Comparison of ENCODE assay signal across 12 cellular contexts in the genomic region with DNA sequence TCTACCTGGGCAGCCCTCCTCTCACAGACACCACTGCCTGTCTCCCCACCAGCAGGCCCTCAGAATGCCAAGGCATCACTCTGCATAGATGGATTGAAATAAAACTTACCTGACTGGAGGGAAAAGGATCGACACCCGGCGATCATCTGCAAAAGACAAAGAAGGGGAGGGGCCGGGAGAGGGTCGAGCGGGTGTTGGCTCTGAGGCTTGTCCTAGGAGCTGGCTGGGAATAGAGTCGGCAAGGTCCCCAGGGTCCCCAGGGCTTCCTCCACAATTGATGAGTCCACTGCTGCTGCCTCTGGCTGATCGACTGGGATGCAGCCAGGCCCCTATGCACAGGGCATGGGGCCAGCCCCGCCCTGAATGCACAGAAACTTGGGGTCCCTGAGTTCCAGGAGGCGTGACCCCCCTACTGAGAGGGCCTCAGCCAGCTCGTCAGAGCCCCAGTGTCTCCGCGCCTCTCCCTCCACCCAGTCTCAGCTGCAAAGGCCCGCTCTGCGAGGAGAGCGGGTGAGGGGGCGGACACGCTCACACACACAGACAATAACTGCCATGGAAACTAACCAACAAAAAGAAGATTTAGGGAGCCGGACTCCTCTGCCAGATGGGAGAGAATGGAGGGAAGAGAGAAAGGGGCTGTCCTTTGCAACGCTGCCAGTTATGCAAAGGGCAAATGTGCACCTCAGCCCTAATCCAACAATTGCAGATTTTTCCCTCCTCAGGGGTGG. TPM values are rescaled to one million over a fixed set of nuclear protein-coding genes. Genes with fewer than 3 reads are reported as not detected.
DNase-seq lines count a peak whose midpoint lies in the region; ATAC-seq, FAIRE-seq and TF ChIP-seq lines count a peak whose summit lies in the region.
"Had no signal": no experiment of that assay in that cellular context is flagged by ENCODE, and none has a peak within 500 bp of the region (broad histone marks: within the 10 kb centered on the region; RNA-seq: fewer than 3 reads in every experiment).

A gene with protein sequence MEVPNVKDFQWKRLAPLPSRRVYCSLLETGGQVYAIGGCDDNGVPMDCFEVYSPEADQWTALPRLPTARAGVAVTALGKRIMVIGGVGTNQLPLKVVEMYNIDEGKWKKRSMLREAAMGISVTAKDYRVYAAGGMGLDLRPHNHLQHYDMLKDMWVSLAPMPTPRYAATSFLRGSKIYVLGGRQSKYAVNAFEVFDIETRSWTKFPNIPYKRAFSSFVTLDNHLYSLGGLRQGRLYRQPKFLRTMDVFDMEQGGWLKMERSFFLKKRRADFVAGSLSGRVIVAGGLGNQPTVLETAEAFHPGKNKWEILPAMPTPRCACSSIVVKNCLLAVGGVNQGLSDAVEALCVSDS (minus strand): TSS at position 499 of the 728 bp plus-strand sequence. CDS start 13,318 bp downstream, outside the sequence.

- BruUV-seq in GM12878 (replicated peaks; lab: Mats Ljungman, UMichigan) = no TSS peak

- ATAC-seq in Right ventricle myocardium inferior (peak; percentile 29), GM12878 (no peak; the same call in 2 of the 3 replicates), aorta (ENCODE audit: low FRiP score) (peak; percentile 6)
- ATAC-seq: upper lobe of right lung had no signal

- H3K9me3 ChIP-seq in right atrium auricular region (no peaks in the 10 kb centered on the region), GM12878 (replicated peaks; ENCODE audit: control insufficient read depth, insufficient read depth, low read length) (no peaks in the 10 kb centered on the region), aorta (ENCODE audit: control insufficient read depth, low read length) (peaks cover 1% of the 10 kb centered on the region)
- H3K9me3 ChIP-seq: upper lobe of right lung had no signal

- in situ Hi-C loops in GM12878 (cut with MboI) = no loop called here

- POLR2A ChIA-PET in GM12878 (lab: Charles Lee) = no interaction called here

- H3K4me1 Mint-ChIP-seq in nephron progenitor cell = peaks cover 80% of the 10 kb centered on the region

- H3K27me3 ChIP-seq in right atrium auricular region (no peaks in the 10 kb centered on the region), GM12878 (replicated peaks in 1 of 2; ENCODE audit: control insufficient read depth in 2 of 2, insufficient read depth in 2 of 2, low read length in 1 of 2) (peaks cover 0 to 4% of the 10 kb centered on the region in 2 experiments; a peak in 2 of 4 replicates), aorta (ENCODE audit: control insufficient read depth in 1 of 2, insufficient read depth in 2 of 2, low read length in 1 of 2) (no peaks in the 10 kb centered on the region)
- H3K27me3 ChIP-seq: hepatocyte had no signal

- H3K4me2 ChIP-seq in GM12878 (ENCODE audit: control insufficient read depth, insufficient read depth) = no peak within 1 kb of the TSS
- H3K4me2 ChIP-seq: hepatocyte had no signal

- peak within 1 kb of the TSS; percentile 55 for H3K4me3 Mint-ChIP-seq in nephron progenitor cell
- H3K4me3 Mint-ChIP-seq: mesothelial cell of epicardium had no signal

- no peak for TF ChIP-seq CTCF in right atrium auricular region (IDR thresholded peaks at IDR 0.05)
- no peak for TF ChIP-seq CTCF in GM12878 (IDR thresholded peaks at IDR 0.05 in 2 of 3, conservative IDR thresholded peaks at IDR 0.05 in 1 of 3; ENCODE audit: control insufficient read depth in 2 of 3, extremely low read depth in 1 of 3, insufficient read depth in 1 of 3, low read depth in 3 of 3, low read length in 3 of 3)
- TF ChIP-seq CTCF in nephron progenitor cell (IDR thresholded peaks at IDR 0.05) = no peak

- TF ChIP-seq POLR2A in GM12878 (IDR thresholded peaks at IDR 0.05; ENCODE audit: low read depth, low read length) (no peak), erythroblast (IDR thresholded peaks at IDR 0.05; ENCODE audit: low read length) (no peak)

- no peak for TF ChIP-seq RAD21 in GM12878 (IDR thresholded peaks at IDR 0.05; ENCODE audit: insufficient read depth, low read depth, low read length)

- H3K27ac ChIP-seq in right atrium auricular region (no peak within 1 kb of the TSS), GM12878 (ENCODE audit: control insufficient read depth, insufficient read depth) (no peak within 1 kb of the TSS), aorta (ENCODE audit: low read depth in 1 of 2, low read length in 2 of 2) (no peak within 1 kb of the TSS)
- H3K27ac ChIP-seq: hepatocyte, upper lobe of right lung had no signal

- 32% methylated on average over 19 of the region's 20 CpGs for WGBS in GM12878 (ENCODE audit: insufficient coverage, insufficient replicate concordance, low lambda C conversion rate, missing lambda C conversion rate)
- WGBS in aorta, 2 donors = 83 to 87% methylated on average over 20 of the region's 20 CpGs

- no peaks in the 10 kb centered on the region for H3K36me3 ChIP-seq in right atrium auricular region
- no peaks in the 10 kb centered on the region for H3K36me3 ChIP-seq in GM12878 (ENCODE audit: control insufficient read depth in 2 of 2, insufficient read depth in 2 of 2, low read length in 1 of 2)
- H3K36me3 ChIP-seq in aorta (ENCODE audit: control insufficient read depth in 1 of 2, insufficient read depth in 2 of 2, low read length in 1 of 2) = no peaks in the 10 kb centered on the region
- H3K36me3 ChIP-seq: upper lobe of right lung had no signal

- H3K9me3 Mint-ChIP-seq in nephron progenitor cell = no peaks in the 10 kb centered on the region
- H3K9me3 Mint-ChIP-seq: mesothelial cell of epicardium had no signal

- H3K36me3 Mint-ChIP-seq in nephron progenitor cell (ENCODE audit: low read depth) = no peaks in the 10 kb centered on the region
- H3K36me3 Mint-ChIP-seq: mesothelial cell of epicardium had no signal

- SMC1A ChIA-PET in GM12878 (lab: Charles Lee; ENCODE audit: uncharacterized antibody, unreplicated experiment) = interaction anchor here (0.7 to 5.6 kb wide), 4 partner anchors 10 to 168 kb away, joined by 3 to 107 read pairs (median 4); no protein-coding TSS in a partner anchor

- H3K79me2 ChIP-seq in GM12878 (ENCODE audit: control insufficient read depth, insufficient read depth, low read length) = no peaks in the 10 kb centered on the region
- H3K79me2 ChIP-seq: hepatocyte had no signal

- intact Hi-C loops in Right ventricle myocardium inferior (cut with DNase I) = no loop called here
- intact Hi-C loops in GM12878 (cut with micrococcal nuclease; ENCODE audit: unreplicated experiment) = no loop called here
- intact Hi-C loops in aorta (cut with DNase I) = no loop called here

- TF ChIP-seq EP300 in GM12878 (IDR thresholded peaks at IDR 0.05; ENCODE audit: borderline replicate concordance in 1 of 2, control insufficient read depth in 1 of 2, low read depth in 2 of 2, low read length in 2 of 2) = no peak

- H4K20me1 ChIP-seq in GM12878 (ENCODE audit: control insufficient read depth, insufficient read depth) = no peaks in the 10 kb centered on the region; the same call in 1 of the 2 replicates

- CTCF ChIA-PET in GM12878 (lab: Yijun Ruan, JAX) = interaction anchor here (0.8 to 5.8 kb wide), 9 partner anchors 18 to 167 kb away, joined by 3 to 74 read pairs (median 3); no protein-coding TSS in a partner anchor

- H3K27ac Mint-ChIP-seq in nephron progenitor cell = peak within 1 kb of the TSS; percentile 49
- H3K27ac Mint-ChIP-seq: mesothelial cell of epicardium had no signal

- peaks cover 0 to 7% of the 10 kb centered on the region in 2 donors for H3K4me1 ChIP-seq in right atrium auricular region
- H3K4me1 ChIP-seq in GM12878 (ENCODE audit: control insufficient read depth, insufficient read depth, low read length) = no peaks in the 10 kb centered on the region
- no peaks in the 10 kb centered on the region for H3K4me1 ChIP-seq in aorta (ENCODE audit: control insufficient read depth in 1 of 2, insufficient read depth in 2 of 2, low read length in 2 of 2)
- H3K4me1 ChIP-seq: upper lobe of right lung had no signal

- H3K9ac ChIP-seq in GM12878 (ENCODE audit: control insufficient read depth, insufficient read depth, low read length) = no peak within 1 kb of the TSS

- H3K27me3 Mint-ChIP-seq in nephron progenitor cell (ENCODE audit: low read depth, poor library complexity) = no peaks in the 10 kb centered on the region

- H2AFZ ChIP-seq in GM12878 (ENCODE audit: control insufficient read depth, low read depth, low read length) = no peak within 1 kb of the TSS
- H2AFZ ChIP-seq: hepatocyte had no signal

- FAIRE-seq in GM12878 (lab: Jason Lieb, UNC) = no peak
- FAIRE-seq: G401.6 had no signal

- DNase-seq in Right ventricle myocardium inferior (ENCODE audit: missing footprints) (no peak), right atrium auricular region (ENCODE audit: low spot score) (no peak), GM12878 (ENCODE audit: low read depth, low spot score) (no peak), nephron progenitor cell (peak; percentile 37), aorta (no peak), dedifferentiated amniotic fluid mesenchymal stem cell (ENCODE audit: extremely low spot score) (no peak), 8988T (no peak), erythroblast (lab: John Stamatoyannopoulos, UW) (no peak)
- DNase-seq: upper lobe of right lung had no signal

- RAD21 ChIA-PET in GM12878 (lab: Charles Lee; ENCODE audit: unreplicated experiment) = interaction anchor here (0.9 to 2.0 kb wide), 5 partner anchors 21 to 168 kb away, joined by 3 to 15 read pairs (median 3); no protein-coding TSS in a partner anchor

- H3K4me3 ChIP-seq in right atrium auricular region (peak within 1 kb of the TSS in 1 of 2 donors; percentile 4), GM12878 (no peak within 1 kb of the TSS), aorta (ENCODE audit: low read length in 2 of 2) (no peak within 1 kb of the TSS)
- H3K4me3 ChIP-seq: hepatocyte, upper lobe of right lung had no signal

TF ChIP-seq in GM12878, 131 proteins besides CTCF, POLR2A, EP300 and RAD21 (continues in another document):
- no peak for TF ChIP-seq STAT1 (conservative IDR thresholded peaks at IDR 0.05)

RNA-seq across cellular contexts. Expression of the gene that starts here (rescaled TPM):
- total RNA-seq in Right ventricle myocardium inferior (not detected), right atrium auricular region (under 1 TPM in 1 of 2 donors, not detected in 1; 0.24 TPM), GM12878 (2014; rRNA removed) (not detected in 2 replicates), GM12878 (2014; rRNA removed; fragmentation: Illumina TruSeq; extraction: Trizol) (not detected in 2 replicates), GM12878 (2021) (not detected in 2 replicates), aorta (1 to 10 TPM in 1 of 2 donors, not detected in 1; 1.2 TPM)
- total RNA-seq in GM12878 (2013; cell fraction: nucleolus; rRNA removed) = not detected in 2 replicates
- polyA plus RNA-seq in GM12878 (2011; ENCODE audit: low read depth) = not detected
- polyA plus RNA-seq in GM12878 (2011; rRNA removed) (not detected in 2 replicates), GM12878 (2014; fragmentation: Illumina TruSeq; extraction: Trizol) (not detected in 2 replicates), GM12878 (2014; fragmentation: Nextera tagmentation; extraction: Ambion mirVana) (not detected), GM12878 (2014; rRNA removed) (not detected in 2 replicates), GM12878 (2016; fragmentation: Nextera tagmentation; extraction: Ambion mirVana) (not detected), aorta (not detected)
- not detected in 2 replicates for polyA plus RNA-seq in GM12878 (2011; cell fraction: cytosol; rRNA removed)
- polyA plus RNA-seq in GM12878 (2011; cell fraction: nucleus; rRNA removed) = not detected in 2 replicates
- polyA plus RNA-seq in GM12878 (2012) = not detected in 2 replicates
- polyA minus RNA-seq in GM12878 (2011; rRNA and poly(A)+ RNA removed) = not detected in 2 replicates
- polyA minus RNA-seq in GM12878 (2011; cell fraction: cytosol; rRNA and poly(A)+ RNA removed) = not detected in 2 replicates
- not detected in 2 replicates for polyA minus RNA-seq in GM12878 (2011; cell fraction: nucleus; rRNA and poly(A)+ RNA removed)

Comparison
In these comparisons a context has a peak if more than half of its experiments do, and no peak if none do; other contexts are left out.
1. Peak in ATAC-seq in Right ventricle myocardium inferior; RNA of the gene not detected or under 1 TPM.